8 cellular contexts compared by ENCODE assay signal in the genomic region with DNA sequence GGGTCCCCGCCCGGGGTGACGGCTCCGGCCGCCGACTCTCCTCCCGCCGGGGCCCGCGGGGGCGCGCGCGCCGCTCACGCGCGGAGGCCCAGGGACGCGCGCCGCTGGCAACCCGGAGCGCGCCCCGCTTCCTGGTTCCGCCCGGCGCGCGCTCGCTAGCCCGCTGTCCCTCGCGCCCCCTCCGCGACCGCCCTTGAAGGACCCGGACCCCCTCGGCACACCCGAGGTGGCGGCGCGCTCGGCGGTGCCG. TPM values are rescaled to one million over a fixed set of nuclear protein-coding genes. Genes with fewer than 3 reads are reported as not detected.
DNase-seq lines count a peak whose midpoint lies in the region; ATAC-seq, FAIRE-seq and TF ChIP-seq lines count a peak whose summit lies in the region.

Gene STAT5B (minus strand): TSS at position 33 of the 250 bp plus-strand sequence. CDS start 44,264 bp downstream, outside the sequence.

- intact Hi-C loops in transverse colon (cut with DNase I; ENCODE audit: low total_unique reads): no loop called here

- H3K4me1 Mint-ChIP-seq in neural crest cell: peaks cover 44% of the 10 kb centered on the region

- H3K36me3 ChIP-seq in transverse colon: no peaks in the 10 kb centered on the region

- H3K36me3 Mint-ChIP-seq in neural crest cell (ENCODE audit: low read depth): no peaks in the 10 kb centered on the region

- peak; percentile 66 for TF ChIP-seq POLR2A in Raji (IDR thresholded peaks at IDR 0.05; ENCODE audit: insufficient read depth, low read depth, low read length)
- TF ChIP-seq POLR2A in transverse colon (IDR thresholded peaks at IDR 0.05): no peak

- peak; percentile 89 for DNase-seq in AG08395 (ENCODE audit: low spot score)
- peak; percentile 60 for DNase-seq in activated naive CD4-positive, alpha-beta T cell treated with Interleukin-2 at 50 U/mL for 16 hours
- DNase-seq in frontal cortex (ENCODE audit: low spot score in 2 of 2): peak; percentile 88 to 92
- peak; percentile 53 for DNase-seq in neural crest cell (ENCODE audit: low read depth, low spot score)
- peak; percentile 80 for DNase-seq in transverse colon

- H3K9me3 ChIP-seq in transverse colon: no peaks in the 10 kb centered on the region

- no peak for TF ChIP-seq CTCF in neural crest cell (conservative IDR thresholded peaks at IDR 0.05)
- TF ChIP-seq CTCF in transverse colon (IDR thresholded peaks at IDR 0.05): no peak

- peak within 1 kb of the TSS; percentile 87 to 100 (median 94) for H3K4me3 ChIP-seq in transverse colon

- peak within 1 kb of the TSS; percentile 94 for H3K4me3 Mint-ChIP-seq in neural crest cell

- no peaks in the 10 kb centered on the region for H3K9me3 Mint-ChIP-seq in neural crest cell

- no peaks in the 10 kb centered on the region for H3K27me3 Mint-ChIP-seq in neural crest cell (ENCODE audit: low read depth)

- TF ChIP-seq EP300 in transverse colon (IDR thresholded peaks at IDR 0.05; ENCODE audit: low read depth): no peak

- no peaks in the 10 kb centered on the region for H3K27me3 ChIP-seq in transverse colon

- WGBS in transverse colon (ENCODE audit: low coverage in 1 of 2), 2 donors: 3% methylated on average over 7 of the region's 47 CpGs; no CpG with 5 or more reads in 1 of the 2 donors

- peak within 1 kb of the TSS; percentile 91 for H3K27ac Mint-ChIP-seq in neural crest cell (ENCODE audit: unreplicated experiment)

- peaks cover 0 to 51% (median 24%) of the 10 kb centered on the region in 4 donors for H3K4me1 ChIP-seq in transverse colon

- peak within 1 kb of the TSS; percentile 89 to 97 (median 92) for H3K27ac ChIP-seq in transverse colon

- ATAC-seq in GM18858 (IDR thresholded peaks at IDR 0.05; ENCODE audit: unreplicated experiment) (peak; percentile 53), HG03442 (IDR thresholded peaks at IDR 0.05; ENCODE audit: unreplicated experiment) (peak; percentile 59)

- in situ Hi-C loops in transverse colon (cut with MboI; ENCODE audit: low pct_ligation_motif_present in 1 of 4, low pct_unique_long_range_greater_than_20kb in 1 of 4, low sequenced_read_pairs in 3 of 4): no loop called here

- FAIRE-seq in frontal cortex (lab: Jason Lieb, UNC): no peak

RNA-seq across cellular contexts. Expression of gene STAT5B, which starts in this region (rescaled TPM):
- 17.5 TPM for total RNA-seq in frontal cortex
- 48.3 and 49.2 TPM in 2 replicates for total RNA-seq in neural crest cell
- 100 to 1,000 TPM in 2 of 4 donors, 10 to 100 TPM in 2; 51.3 to 151 (median 79.1) TPM for total RNA-seq in transverse colon

Comparison
In these comparisons a context has a peak if more than half of its experiments do, and no peak if none do; other contexts are left out.
1. Peak in every context shown above with its lines: DNase-seq, ATAC-seq, H3K4me3 ChIP-seq and H3K27ac ChIP-seq.